In genomic region chr7:102991540-102992214, GRCh38 we compare ENCODE assay signal across 1 cellular context.
TF ChIP-seq lines count a peak whose summit lies in the region.

No MANE protein-coding gene starts in this region.

TF ChIP-seq in GM23338, 12 proteins besides CTCF, POLR2A, EP300 and RAD21 (continued from another document):
- TF ChIP-seq REST (IDR thresholded peaks at IDR 0.05; ENCODE audit: unreplicated experiment) (no peak), JUNB (IDR thresholded peaks at IDR 0.05; ENCODE audit: unreplicated experiment) (no peak)
